ENCODE assay signal across 33 cellular contexts in the genomic region with DNA sequence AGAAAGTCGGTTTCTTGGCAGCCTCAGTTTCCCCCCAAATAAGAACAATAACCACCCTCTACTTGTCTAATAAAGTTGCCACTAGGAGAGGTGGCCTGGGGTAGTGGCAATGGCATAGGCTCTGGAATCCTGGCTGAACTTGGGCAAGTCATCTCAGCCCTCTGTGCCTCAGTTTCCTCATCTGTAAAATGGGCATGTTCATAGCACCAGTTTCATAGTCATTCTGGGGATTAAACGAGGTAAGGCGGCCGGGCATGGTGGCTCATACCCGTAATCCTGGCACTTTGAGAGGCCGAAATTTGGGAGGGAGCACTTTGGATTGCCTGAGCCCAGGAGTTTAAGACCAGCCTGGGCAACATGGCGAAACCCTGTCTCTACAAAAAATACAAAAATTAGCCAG.
"Had no signal": no experiment of that assay in that cellular context is flagged by ENCODE, and none has a peak within 500 bp of the region (broad histone marks: within the 10 kb centered on the region; RNA-seq: fewer than 3 reads in every experiment).

No MANE protein-coding gene starts in this region.

- H3K4me3 ChIP-seq: adrenal gland, ascending aorta, body of pancreas, breast epithelium, cardiac muscle cell had no signal

- DNase-seq: activated effector memory CD4-positive, alpha-beta T cell treated with anti-CD3 and anti-CD28 coated beads, Interleukin-2, amount 50 U/mL, for 16 hours; activated effector memory CD4-positive, alpha-beta T cell treated with Interleukin-2 at 50 U/mL for 16 hours; activated gamma-delta T cell; activated gamma-delta T cell treated with Interleukin-2 at 50 U/mL for 16 hours; activated naive CD4-positive, alpha-beta T cell; activated naive CD4-positive, alpha-beta T cell treated with anti-CD3 and anti-CD28 coated beads for 36 hours; activated naive CD4-positive, alpha-beta T cell treated with anti-CD3 and anti-CD28 coated beads, Interleukin-2, amount 10 ng/mL, durations not matched to agents 7 days and 5 days; activated naive CD4-positive, alpha-beta T cell treated with anti-CD3 and anti-CD28 coated beads, Interleukin-2, amount 50 U/mL, for 16 hours; activated naive CD4-positive, alpha-beta T cell treated with Interleukin-2 at 50 U/mL for 16 hours; activated naive CD8-positive, alpha-beta T cell treated with anti-CD3 and anti-CD28 coated beads for 36 hours; activated naive CD8-positive, alpha-beta T cell treated with anti-CD3 and anti-CD28 coated beads, Interleukin-2, amount 10 ng/mL, durations not matched to agents 7 days and 5 days; activated naive CD8-positive, alpha-beta T cell treated with anti-CD3 and anti-CD28 coated beads, Interleukin-2, amount 50 U/mL, for 24 hours; activated T-cell treated with anti-CD3 and anti-CD28 coated beads, Interleukin-2, amount 50 U/mL, for 24 hours; activated T-cell treated with anti-CD3 and anti-CD28 coated beads, Interleukin-2, amount 50 U/mL, for 4 hours; activated T-cell treated with anti-CD3 and anti-CD28 coated beads, Interleukin-2, amount 50 U/mL, for 48 hours; activated T-cell treated with anti-CD3 and anti-CD28 coated beads, Interleukin-2, amount 50 U/mL, for 72 hours; adrenal gland; amniotic stem cell; amygdala; anterior cingulate cortex; aorta; body of pancreas; brain microvascular endothelial cell; caudate nucleus; central memory CD4-positive, alpha-beta T cell; cerebellar nuclear complex had no signal

- ATAC-seq: activated naive CD4-positive, alpha-beta T cell treated with anti-CD3 and anti-CD28 coated beads, Interleukin-2, amount 50 U/mL, for 72 hours; activated naive CD8-positive, alpha-beta T cell treated with anti-CD3 and anti-CD28 coated beads, Interleukin-2, amount 50 U/mL, for 24 hours; activated T-cell treated with anti-CD3 and anti-CD28 coated beads, Interleukin-2, amount 50 U/mL, for 4 hours; activated T-cell treated with anti-CD3 and anti-CD28 coated beads, Interleukin-2, amount 50 U/mL, for 72 hours; activated T-helper 17 cell treated with anti-CD3 and anti-CD28 coated beads, Interleukin-2, amount 50 U/mL, for 72 hours; body of pancreas had no signal

- H3K9me3 ChIP-seq: adrenal gland, ascending aorta, body of pancreas, breast epithelium had no signal

- H3K27ac ChIP-seq: adrenal gland, ascending aorta, body of pancreas, brain microvascular endothelial cell, breast epithelium, cardiac muscle cell had no signal

- H3K36me3 ChIP-seq: adrenal gland, brain microvascular endothelial cell, breast epithelium, cardiac muscle cell had no signal

- H3K4me1 ChIP-seq: adrenal gland, ascending aorta, body of pancreas, breast epithelium had no signal

- FAIRE-seq: astrocyte, bronchial epithelial cell had no signal

- H3K27me3 ChIP-seq: adrenal gland, ascending aorta, body of pancreas, brain microvascular endothelial cell, breast epithelium, cardiac muscle cell had no signal
